3 cellular contexts compared by ENCODE assay signal in the genomic region with DNA sequence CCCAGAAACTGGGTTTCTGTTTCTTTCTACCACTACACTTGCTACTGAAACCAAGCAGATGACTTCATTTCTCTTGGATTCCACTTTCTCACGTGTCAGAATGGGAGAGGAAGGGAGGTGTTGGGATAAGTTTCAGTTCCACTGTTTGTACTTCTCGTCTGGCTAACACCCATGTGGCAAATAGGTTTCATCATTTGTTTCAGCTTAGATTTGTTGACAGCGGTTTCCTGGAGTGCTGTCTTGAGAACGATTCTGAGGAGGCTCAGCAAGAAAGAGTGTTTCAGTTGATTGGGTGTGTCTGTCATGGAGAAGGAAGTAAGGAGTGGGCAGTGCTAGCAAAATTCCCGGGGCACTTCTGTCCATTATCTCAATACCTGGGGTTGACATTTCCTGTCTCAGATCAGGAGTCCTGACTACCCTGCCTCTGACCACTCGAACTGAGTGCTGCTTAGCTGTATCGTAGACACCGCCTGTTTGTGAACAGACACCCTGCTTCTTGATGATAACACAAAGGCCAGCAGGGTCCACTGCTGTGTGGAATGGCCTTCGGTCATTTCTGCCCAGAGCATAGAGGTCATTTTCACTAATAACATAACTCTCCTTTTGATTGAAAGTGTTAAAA. TPM values are rescaled to one million over a fixed set of nuclear protein-coding genes. Genes with fewer than 3 reads are reported as not detected.
"Had no signal": no experiment of that assay in that cellular context is flagged by ENCODE, and none has a peak within 500 bp of the region (broad histone marks: within the 10 kb centered on the region; RNA-seq: fewer than 3 reads in every experiment).

No MANE protein-coding gene starts in this region.

RNA-seq across cellular contexts. Expression of a gene that starts 29.8 kb away (rescaled TPM):
- total RNA-seq: astrocyte, MCF 10A, SJCRH30 had no signal
